14 cellular contexts compared by ENCODE assay signal in genomic region chr14:60328588-60328987, GRCh38.
A peak's percentile ranks its signal among the peaks of the same experiment; 100 is the strongest.
DNase-seq lines count a peak whose midpoint lies in the region; ATAC-seq and TF ChIP-seq lines count a peak whose summit lies in the region.
"Had no signal": no experiment of that assay in that cellular context is flagged by ENCODE, and none has a peak within 500 bp of the region (broad histone marks: within the 10 kb centered on the region; RNA-seq: fewer than 3 reads in every experiment).

No MANE protein-coding gene starts in this region.

- no peaks in the 10 kb centered on the region for H3K79me2 ChIP-seq in SU-DHL-6 (ENCODE audit: insufficient read depth, low read length)
- H3K79me2 ChIP-seq: parathyroid adenoma had no signal

- no peaks in the 10 kb centered on the region for H3K9me3 Mint-ChIP-seq in naive B cell
- H3K9me3 Mint-ChIP-seq: activated naive CD8-positive, alpha-beta T cell treated with anti-CD3 and anti-CD28 coated beads, Interleukin-2, amount 10 ng/mL, durations not matched to agents 7 days and 5 days had no signal

- peak overlapping the region; percentile 61 for H3K4me2 ChIP-seq in SU-DHL-6 (ENCODE audit: low read depth, low read length, poor library complexity, severe bottlenecking)

- no peak overlapping the region for H2AFZ ChIP-seq in SU-DHL-6 (ENCODE audit: low read depth, low read length, severe bottlenecking)

- H3K4me3 ChIP-seq in SU-DHL-6 (ENCODE audit: insufficient read depth, low read length, poor library complexity, severe bottlenecking) (peak overlapping the region; percentile 51), left ventricle myocardium inferior (no peak overlapping the region)

- TF ChIP-seq CTCF in GM10266 (IDR thresholded peaks at IDR 0.05; ENCODE audit: control insufficient read depth, insufficient read depth, low read depth, missing control alignments) (peak; percentile 10), SU-DHL-6 (IDR thresholded peaks at IDR 0.05; ENCODE audit: insufficient read depth, low read length, poor library complexity, severe bottlenecking) (no peak), left ventricle myocardium inferior (IDR thresholded peaks at IDR 0.05; ENCODE audit: borderline replicate concordance) (no peak)

- H3K27ac ChIP-seq in SU-DHL-6 (ENCODE audit: low read depth, low read length) (no peak overlapping the region), left ventricle myocardium inferior (replicated peaks) (no peak overlapping the region)
- H3K27ac ChIP-seq: parathyroid adenoma, vagina had no signal

- peaks cover 8% of the 10 kb centered on the region; the same call in 1 of the 2 replicates for H3F3A ChIP-seq in SU-DHL-6 (ENCODE audit: insufficient read depth)

- H3K4me3 Mint-ChIP-seq in naive B cell = peak overlapping the region; percentile 29 to 96 (median 60)

- H3K4me1 Mint-ChIP-seq in naive B cell = peaks cover 20 to 33% (median 33%) of the 10 kb centered on the region in 3 donors

- ATAC-seq in naive B cell (ENCODE audit: low read depth in 2 of 2) (no peak), GM21619 (IDR thresholded peaks at IDR 0.05; ENCODE audit: unreplicated experiment) (no peak), GM19397 (IDR thresholded peaks at IDR 0.05; ENCODE audit: unreplicated experiment) (no peak)

- intact Hi-C loops in left ventricle myocardium inferior (cut with micrococcal nuclease) = loop anchor here (10.0 kb wide), 1 partner anchor 114 kb away; no protein-coding TSS in a partner anchor

- H3K9ac ChIP-seq in SU-DHL-6 (ENCODE audit: low read length) = peak overlapping the region; percentile 62
- H3K9ac ChIP-seq: parathyroid adenoma had no signal

- H3K27me3 ChIP-seq in SU-DHL-6 (ENCODE audit: low read length) (no peaks in the 10 kb centered on the region), left ventricle myocardium inferior (ENCODE audit: low read depth) (peaks cover 40% of the 10 kb centered on the region)
- H3K27me3 ChIP-seq: vagina had no signal

- no peaks in the 10 kb centered on the region for H3K9me2 ChIP-seq in SU-DHL-6 (replicated peaks; ENCODE audit: insufficient read depth, low read length)

- peaks cover 22% of the 10 kb centered on the region for H3K4me1 ChIP-seq in left ventricle myocardium inferior
- H3K4me1 ChIP-seq: parathyroid adenoma had no signal

- no peaks in the 10 kb centered on the region for H3K36me3 Mint-ChIP-seq in naive B cell

- no peaks in the 10 kb centered on the region for H3K36me3 ChIP-seq in SU-DHL-6 (ENCODE audit: low read length)
- H3K36me3 ChIP-seq in left ventricle myocardium inferior = no peaks in the 10 kb centered on the region
- H3K36me3 ChIP-seq: vagina had no signal

- H3K9me3 ChIP-seq in SU-DHL-6 (ENCODE audit: insufficient read depth, low read length) = no peaks in the 10 kb centered on the region
- no peaks in the 10 kb centered on the region for H3K9me3 ChIP-seq in left ventricle myocardium inferior (replicated peaks)
- H3K9me3 ChIP-seq: vagina had no signal

- no peaks in the 10 kb centered on the region for H4K20me1 ChIP-seq in SU-DHL-6 (ENCODE audit: low read depth, low read length)

- peak; percentile 57 for DNase-seq in NCI-H748 (lab: John Stamatoyannopoulos, UW; ENCODE audit: unreplicated experiment)
- DNase-seq in NCI-H748 treated with DMSO at 0.1 percent for 48 hours (lab: John Stamatoyannopoulos, UW) = no peak
- no peak for DNase-seq in GM10266 (ENCODE audit: extremely low spot score)
- DNase-seq in naive B cell = no peak
- DNase-seq in left ventricle myocardium inferior = no peak
- DNase-seq: EL, KG1, mammary epithelial cell had no signal

- peaks cover 9 to 17% (median 16%) of the 10 kb centered on the region in 3 donors for H3K27me3 Mint-ChIP-seq in naive B cell

- no peak overlapping the region for H3K27ac Mint-ChIP-seq in naive B cell
- H3K27ac Mint-ChIP-seq: activated naive CD8-positive, alpha-beta T cell treated with anti-CD3 and anti-CD28 coated beads, Interleukin-2, amount 10 ng/mL, durations not matched to agents 7 days and 5 days had no signal
